Comparison of ENCODE assay signal across 8 cellular contexts in genomic region chr2:68837164-68837860, GRCh38. TPM values are rescaled to one million over a fixed set of nuclear protein-coding genes. Genes with fewer than 3 reads are reported as not detected.
DNase-seq lines count a peak whose midpoint lies in the region; ATAC-seq and TF ChIP-seq lines count a peak whose summit lies in the region.

No MANE protein-coding gene starts in this region.

- no peaks in the 10 kb centered on the region for H3K9me3 Mint-ChIP-seq in activated naive CD4-positive, alpha-beta T cell treated with anti-CD3 and anti-CD28 coated beads for 36 hours

- H3K9me3 ChIP-seq in GM23248 (ENCODE audit: low read depth) (no peaks in the 10 kb centered on the region), Peyer's patch (no peaks in the 10 kb centered on the region), right cardiac atrium (ENCODE audit: control insufficient read depth, low read length) (no peaks in the 10 kb centered on the region)

- H3K27ac ChIP-seq in GM23248: no peak overlapping the region
- H3K27ac ChIP-seq in Peyer's patch: no peak overlapping the region
- H3K27ac ChIP-seq in right cardiac atrium (ENCODE audit: low read length): no peak overlapping the region

- ATAC-seq in right cardiac atrium (peak; percentile 40 to 53), GM18520 (IDR thresholded peaks at IDR 0.05; ENCODE audit: unreplicated experiment) (no peak), HG02884 (IDR thresholded peaks at IDR 0.05; ENCODE audit: unreplicated experiment) (no peak), HG02610 (IDR thresholded peaks at IDR 0.05; ENCODE audit: unreplicated experiment) (no peak)

- H3K9me2 ChIP-seq in GM23248 (ENCODE audit: insufficient read depth): no peaks in the 10 kb centered on the region

- no peak overlapping the region for H3K9ac ChIP-seq in GM23248

- H3K4me1 Mint-ChIP-seq in activated naive CD4-positive, alpha-beta T cell treated with anti-CD3 and anti-CD28 coated beads for 36 hours (ENCODE audit: low read depth): peaks cover 34% of the 10 kb centered on the region

- no peaks in the 10 kb centered on the region for H4K20me1 ChIP-seq in GM23248 (ENCODE audit: insufficient read depth)

- 0 out of 2 replicates have a peak, but pooled peaks cover 1% of the 10 kb centered on the region for H3F3A ChIP-seq in GM23248 (ENCODE audit: insufficient read depth)

- TF ChIP-seq CTCF in Peyer's patch (IDR thresholded peaks at IDR 0.05): peak; percentile 57 to 72 (median 63)

- CTCF ChIA-PET in activated naive CD4-positive, alpha-beta T cell treated with anti-CD3 and anti-CD28 coated beads for 36 hours (lab: Charles Lee): interaction anchor here (0.7 to 6.9 kb wide), 21 partner anchors 9 to 374 kb away, joined by 3 to 82 read pairs (median 4); no protein-coding TSS in a partner anchor

- H3K36me3 ChIP-seq in GM23248 (ENCODE audit: low read depth) (no peaks in the 10 kb centered on the region), Peyer's patch (no peaks in the 10 kb centered on the region)

- H3K4me3 ChIP-seq in GM23248: no peak overlapping the region
- no peak overlapping the region for H3K4me3 ChIP-seq in Peyer's patch
- no peak overlapping the region for H3K4me3 ChIP-seq in right cardiac atrium (ENCODE audit: low read length)

- no peak overlapping the region for H2AFZ ChIP-seq in GM23248

- H3K4me1 ChIP-seq in GM23248 (ENCODE audit: insufficient read depth) (no peaks in the 10 kb centered on the region), Peyer's patch (peaks cover 0 to 7% (median 2%) of the 10 kb centered on the region in 4 donors), right cardiac atrium (ENCODE audit: control insufficient read depth, insufficient read depth, low read length) (no peaks in the 10 kb centered on the region)

- H3K4me2 ChIP-seq in GM23248 (ENCODE audit: unreplicated experiment): no peak overlapping the region

- DNase-seq in GM23248: peak; percentile 14
- DNase-seq in Peyer's patch: peak; percentile 68 to 91 (median 89)
- DNase-seq in activated naive CD4-positive, alpha-beta T cell treated with anti-CD3 and anti-CD28 coated beads for 36 hours: peak; percentile 85
- DNase-seq in right cardiac atrium: peak; percentile 67 to 91 (median 85)
- peak; percentile 58 to 60 for DNase-seq in stimulated activated CD4-positive, alpha-beta T cell treated with anti-CD3 and anti-CD28 coated beads, Interleukin-1b, Interleukin-23, amount 100 ng/mL, for 4 hours (ENCODE audit: low read depth in 2 of 2)

- WGBS in GM23248 (ENCODE audit: low coverage in 1 of 2, low lambda C conversion rate in 2 of 2, missing lambda C conversion rate in 2 of 2), 2 experiments: 83 to 87% methylated on average over 15 of the region's 15 CpGs
- WGBS in right cardiac atrium: 63% methylated on average over 15 of the region's 15 CpGs

- in situ Hi-C loops in GM23248 (cut with MboI): no loop called here

- peak overlapping the region; percentile 61 for H3K27ac Mint-ChIP-seq in activated naive CD4-positive, alpha-beta T cell treated with anti-CD3 and anti-CD28 coated beads for 36 hours

- H3K27me3 Mint-ChIP-seq in activated naive CD4-positive, alpha-beta T cell treated with anti-CD3 and anti-CD28 coated beads for 36 hours (ENCODE audit: low read depth): no peaks in the 10 kb centered on the region

- H3K27me3 ChIP-seq in GM23248 (replicated peaks; ENCODE audit: insufficient read depth) (peaks cover 3% of the 10 kb centered on the region), Peyer's patch (no peaks in the 10 kb centered on the region), right cardiac atrium (ENCODE audit: control insufficient read depth, insufficient read depth) (no peaks in the 10 kb centered on the region)

- no peak overlapping the region for H3K4me3 Mint-ChIP-seq in activated naive CD4-positive, alpha-beta T cell treated with anti-CD3 and anti-CD28 coated beads for 36 hours

- TF ChIP-seq POLR2A in Peyer's patch (IDR thresholded peaks at IDR 0.05): no peak

- intact Hi-C loops in activated naive CD4-positive, alpha-beta T cell treated with anti-CD3 and anti-CD28 coated beads for 36 hours (cut with micrococcal nuclease): loop anchor here (1.0 kb wide), 3 partner anchors 86 to 128 kb away; no protein-coding TSS in a partner anchor
- intact Hi-C loops in right cardiac atrium (cut with DNase I): loop anchor here in 2 of 4 donors (2.0 to 5.0 kb wide), 2 partner anchors 85 kb away; no protein-coding TSS in a partner anchor

- H3K36me3 Mint-ChIP-seq in activated naive CD4-positive, alpha-beta T cell treated with anti-CD3 and anti-CD28 coated beads for 36 hours (ENCODE audit: low read depth): no peaks in the 10 kb centered on the region

- H3K79me2 ChIP-seq in GM23248 (ENCODE audit: insufficient read depth): no peaks in the 10 kb centered on the region

RNA-seq across cellular contexts. Expression of gene BMP10, which starts 33.9 kb away (rescaled TPM):
- total RNA-seq in GM23248 (2014; rRNA removed; shearing (Covaris generic)): not detected in 2 replicates
- polyA plus RNA-seq in GM23248 (2016; fragmentation: Nextera tagmentation; extraction: Ambion mirVana) (not detected in 2 replicates), right cardiac atrium (153 TPM)
- total RNA-seq in Peyer's patch (not detected), right cardiac atrium (1,000 to 10,000 TPM; 1,953 to 6,380 (median 2,692) TPM)
- total RNA-seq in activated naive CD4-positive, alpha-beta T cell treated with anti-CD3 and anti-CD28 coated beads for 36 hours: not detected

Comparison
In these comparisons a context has a peak if more than half of its experiments do, and no peak if none do; other contexts are left out.
1. DNase-seq: peak in every context shown above with its lines; median percentile 89 in Peyer's patch; 85 in activated naive CD4-positive, alpha-beta T cell treated with anti-CD3 and anti-CD28 coated beads for 36 hours; 85 in right cardiac atrium; 59 in stimulated activated CD4-positive, alpha-beta T cell treated with anti-CD3 and anti-CD28 coated beads, Interleukin-1b, Interleukin-23, amount 100 ng/mL, for 4 hours; 14 in GM23248.
2. ATAC-seq: peak in right cardiac atrium (2 of 2); none in GM18520 (single experiment), HG02884 (single experiment) and HG02610 (single experiment).
3. RNA of gene BMP10, which starts 33.9 kb away (total RNA-seq): 1,953 to 6,380 TPM in right cardiac atrium; not detected in activated naive CD4-positive, alpha-beta T cell treated with anti-CD3 and anti-CD28 coated beads for 36 hours, not detected in GM23248 and not detected in Peyer's patch; every median in the first group is over 1,000 times any median in the second.